1 cellular context compared by ENCODE assay signal in the genomic region with DNA sequence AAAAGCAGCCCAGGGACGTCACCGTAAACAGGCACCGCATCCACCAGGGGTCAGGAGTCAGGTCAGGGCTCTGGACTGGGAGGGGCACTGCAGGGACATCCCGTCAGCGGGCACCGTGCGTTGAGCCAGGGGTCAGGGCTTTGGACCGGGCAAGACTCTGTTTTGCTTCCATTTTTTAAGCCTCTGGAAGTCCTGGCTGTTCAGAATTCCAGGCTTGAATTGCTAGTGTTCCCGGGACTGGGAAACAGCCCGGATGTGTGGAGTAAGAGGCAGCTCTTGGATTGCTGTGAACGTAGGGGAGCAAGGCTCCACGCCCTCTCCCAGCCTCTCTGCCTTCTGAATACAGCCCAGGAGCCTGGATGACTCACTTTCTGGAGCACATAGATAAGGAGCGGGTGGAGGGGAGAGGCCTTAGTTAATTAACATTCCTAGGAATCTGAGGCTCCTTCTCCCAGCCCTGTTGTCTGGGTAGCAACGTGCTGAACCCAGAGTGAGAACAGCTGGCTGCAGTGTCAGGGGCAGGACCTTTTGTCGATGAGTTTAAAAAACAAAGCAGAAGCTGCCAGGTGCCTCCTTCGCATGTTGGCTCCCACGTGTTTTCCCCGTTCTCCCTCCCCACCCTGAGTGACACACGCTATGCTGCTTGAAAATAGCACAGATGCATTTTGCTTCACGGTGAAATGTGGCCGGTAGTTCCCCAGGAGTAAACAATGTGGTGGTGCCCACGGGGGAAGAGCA.
TF ChIP-seq lines count a peak whose summit lies in the region.

No MANE protein-coding gene starts in this region.

TF ChIP-seq in HepG2, 621 proteins besides CTCF, POLR2A, EP300 and RAD21 (continued from another document and continues in another):
- TF ChIP-seq ZBTB34 (CRISPR knock-in tag; IDR thresholded peaks at IDR 0.05) (no peak), GPN1 (CRISPR knock-in tag; IDR thresholded peaks at IDR 0.05; ENCODE audit: borderline replicate concordance) (no peak), MED13 (CRISPR knock-in tag; IDR thresholded peaks at IDR 0.05) (no peak), KAT2B (IDR thresholded peaks at IDR 0.05; ENCODE audit: borderline replicate concordance, low read depth, low read length) (no peak), MTF2 (CRISPR knock-in tag; IDR thresholded peaks at IDR 0.05; ENCODE audit: borderline replicate concordance) (no peak), PRMT3 (CRISPR knock-in tag; IDR thresholded peaks at IDR 0.05; ENCODE audit: borderline replicate concordance, low read depth) (no peak), TEF (CRISPR knock-in tag; IDR thresholded peaks at IDR 0.05) (no peak), HNF4A (CRISPR knock-in tag; IDR thresholded peaks at IDR 0.05) (peak; percentile 78), ZBTB44 (CRISPR knock-in tag; IDR thresholded peaks at IDR 0.05) (no peak), ZNF543 (CRISPR knock-in tag; IDR thresholded peaks at IDR 0.05) (no peak), PHF21A (CRISPR knock-in tag; IDR thresholded peaks at IDR 0.05) (peak; percentile 51), FLYWCH1 (CRISPR knock-in tag; IDR thresholded peaks at IDR 0.05) (no peak), KAT8 (CRISPR knock-in tag; IDR thresholded peaks at IDR 0.05) (peak; percentile 12; the same call in 1 of the 2 replicates), ZNF550 (CRISPR knock-in tag; IDR thresholded peaks at IDR 0.05; ENCODE audit: borderline replicate concordance) (no peak), RCOR2 (CRISPR knock-in tag; IDR thresholded peaks at IDR 0.05) (no peak), ZFP36L1 (CRISPR knock-in tag; IDR thresholded peaks at IDR 0.05) (no peak), HNRNPH1 (optimal IDR thresholded peaks at IDR 0.05; ENCODE audit: low read depth, low read length) (no peak), FOXC1 (CRISPR knock-in tag; IDR thresholded peaks at IDR 0.05; ENCODE audit: borderline replicate concordance) (no peak), HIVEP1 (CRISPR knock-in tag; IDR thresholded peaks at IDR 0.05) (peak; percentile 64; the same call in 1 of the 2 replicates), JUND (CRISPR knock-in tag; IDR thresholded peaks at IDR 0.05) (no peak), YEATS4 (CRISPR knock-in tag; IDR thresholded peaks at IDR 0.05; ENCODE audit: borderline replicate concordance) (no peak), TCF7 (IDR thresholded peaks at IDR 0.05; ENCODE audit: low read depth) (no peak), SMARCE1 (IDR thresholded peaks at IDR 0.05; ENCODE audit: borderline replicate concordance) (no peak), ZMAT5 (CRISPR knock-in tag; IDR thresholded peaks at IDR 0.05; ENCODE audit: borderline replicate concordance, low read depth) (no peak), ZNF569 (CRISPR knock-in tag; IDR thresholded peaks at IDR 0.05; ENCODE audit: borderline replicate concordance) (no peak), THYN1 (CRISPR knock-in tag; IDR thresholded peaks at IDR 0.05; ENCODE audit: borderline replicate concordance, low read depth) (no peak), ATF3 (CRISPR knock-in tag; IDR thresholded peaks at IDR 0.05) (no peak), ZBTB1 (CRISPR knock-in tag; IDR thresholded peaks at IDR 0.05; ENCODE audit: borderline replicate concordance) (no peak), ZNF354B (CRISPR knock-in tag; IDR thresholded peaks at IDR 0.05) (no peak), REXO4 (CRISPR knock-in tag; IDR thresholded peaks at IDR 0.05; ENCODE audit: borderline replicate concordance) (no peak), BRD4 (CRISPR knock-in tag; IDR thresholded peaks at IDR 0.05) (no peak), ZNF329 (CRISPR knock-in tag; IDR thresholded peaks at IDR 0.05; ENCODE audit: low read depth) (no peak), THAP7 (CRISPR knock-in tag; IDR thresholded peaks at IDR 0.05) (0 out of 2 replicates have a peak, but pooled peaks have one; percentile 60), ZNF296 (CRISPR knock-in tag; conservative IDR thresholded peaks at IDR 0.05) (no peak), NR1H2 (CRISPR knock-in tag; IDR thresholded peaks at IDR 0.05; ENCODE audit: borderline replicate concordance, low read depth) (no peak), IRF1 (CRISPR knock-in tag; IDR thresholded peaks at IDR 0.05; ENCODE audit: low read depth) (no peak), SIN3A (IDR thresholded peaks at IDR 0.05; ENCODE audit: borderline replicate concordance, low read depth, low read length) (0 out of 2 replicates have a peak, but pooled peaks have one; percentile 48), PHF8 (CRISPR knock-in tag; IDR thresholded peaks at IDR 0.05) (no peak), ISL2 (CRISPR knock-in tag; IDR thresholded peaks at IDR 0.05) (no peak)
- TF ChIP-seq, protein P1, sequence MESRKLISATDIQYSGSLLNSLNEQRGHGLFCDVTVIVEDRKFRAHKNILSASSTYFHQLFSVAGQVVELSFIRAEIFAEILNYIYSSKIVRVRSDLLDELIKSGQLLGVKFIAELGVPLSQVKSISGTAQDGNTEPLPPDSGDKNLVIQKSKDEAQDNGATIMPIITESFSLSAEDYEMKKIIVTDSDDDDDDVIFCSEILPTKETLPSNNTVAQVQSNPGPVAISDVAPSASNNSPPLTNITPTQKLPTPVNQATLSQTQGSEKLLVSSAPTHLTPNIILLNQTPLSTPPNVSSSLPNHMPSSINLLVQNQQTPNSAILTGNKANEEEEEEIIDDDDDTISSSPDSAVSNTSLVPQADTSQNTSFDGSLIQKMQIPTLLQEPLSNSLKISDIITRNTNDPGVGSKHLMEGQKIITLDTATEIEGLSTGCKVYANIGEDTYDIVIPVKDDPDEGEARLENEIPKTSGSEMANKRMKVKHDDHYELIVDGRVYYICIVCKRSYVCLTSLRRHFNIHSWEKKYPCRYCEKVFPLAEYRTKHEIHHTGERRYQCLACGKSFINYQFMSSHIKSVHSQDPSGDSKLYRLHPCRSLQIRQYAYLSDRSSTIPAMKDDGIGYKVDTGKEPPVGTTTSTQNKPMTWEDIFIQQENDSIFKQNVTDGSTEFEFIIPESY (CRISPR knock-in tag; IDR thresholded peaks at IDR 0.05) = peak; percentile 68; the same call in 1 of the 2 replicates
- TF ChIP-seq, protein P2, sequence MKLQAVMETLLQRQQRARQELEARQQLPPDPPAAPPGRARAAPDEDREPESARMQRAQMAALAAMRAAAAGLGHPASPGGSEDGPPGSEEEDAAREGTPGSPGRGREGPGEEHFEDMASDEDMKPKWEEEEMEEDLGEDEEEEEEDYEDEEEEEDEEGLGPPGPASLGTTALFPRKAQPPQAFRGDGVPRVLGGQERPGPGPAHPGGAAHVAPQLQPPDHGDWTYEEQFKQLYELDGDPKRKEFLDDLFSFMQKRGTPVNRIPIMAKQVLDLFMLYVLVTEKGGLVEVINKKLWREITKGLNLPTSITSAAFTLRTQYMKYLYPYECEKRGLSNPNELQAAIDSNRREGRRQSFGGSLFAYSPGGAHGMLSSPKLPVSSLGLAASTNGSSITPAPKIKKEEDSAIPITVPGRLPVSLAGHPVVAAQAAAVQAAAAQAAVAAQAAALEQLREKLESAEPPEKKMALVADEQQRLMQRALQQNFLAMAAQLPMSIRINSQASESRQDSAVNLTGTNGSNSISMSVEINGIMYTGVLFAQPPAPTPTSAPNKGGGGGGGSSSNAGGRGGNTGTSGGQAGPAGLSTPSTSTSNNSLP (IDR thresholded peaks at IDR 0.05; ENCODE audit: low read depth, low read length) = no peak
- TF ChIP-seq, protein P3, sequence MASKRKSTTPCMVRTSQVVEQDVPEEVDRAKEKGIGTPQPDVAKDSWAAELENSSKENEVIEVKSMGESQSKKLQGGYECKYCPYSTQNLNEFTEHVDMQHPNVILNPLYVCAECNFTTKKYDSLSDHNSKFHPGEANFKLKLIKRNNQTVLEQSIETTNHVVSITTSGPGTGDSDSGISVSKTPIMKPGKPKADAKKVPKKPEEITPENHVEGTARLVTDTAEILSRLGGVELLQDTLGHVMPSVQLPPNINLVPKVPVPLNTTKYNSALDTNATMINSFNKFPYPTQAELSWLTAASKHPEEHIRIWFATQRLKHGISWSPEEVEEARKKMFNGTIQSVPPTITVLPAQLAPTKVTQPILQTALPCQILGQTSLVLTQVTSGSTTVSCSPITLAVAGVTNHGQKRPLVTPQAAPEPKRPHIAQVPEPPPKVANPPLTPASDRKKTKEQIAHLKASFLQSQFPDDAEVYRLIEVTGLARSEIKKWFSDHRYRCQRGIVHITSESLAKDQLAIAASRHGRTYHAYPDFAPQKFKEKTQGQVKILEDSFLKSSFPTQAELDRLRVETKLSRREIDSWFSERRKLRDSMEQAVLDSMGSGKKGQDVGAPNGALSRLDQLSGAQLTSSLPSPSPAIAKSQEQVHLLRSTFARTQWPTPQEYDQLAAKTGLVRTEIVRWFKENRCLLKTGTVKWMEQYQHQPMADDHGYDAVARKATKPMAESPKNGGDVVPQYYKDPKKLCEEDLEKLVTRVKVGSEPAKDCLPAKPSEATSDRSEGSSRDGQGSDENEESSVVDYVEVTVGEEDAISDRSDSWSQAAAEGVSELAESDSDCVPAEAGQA (IDR thresholded peaks at IDR 0.05; ENCODE audit: low read depth) = no peak
- TF ChIP-seq, protein P3 (CRISPR knock-in tag; IDR thresholded peaks at IDR 0.05; ENCODE audit: borderline replicate concordance) = no peak
- TF ChIP-seq, protein P4, sequence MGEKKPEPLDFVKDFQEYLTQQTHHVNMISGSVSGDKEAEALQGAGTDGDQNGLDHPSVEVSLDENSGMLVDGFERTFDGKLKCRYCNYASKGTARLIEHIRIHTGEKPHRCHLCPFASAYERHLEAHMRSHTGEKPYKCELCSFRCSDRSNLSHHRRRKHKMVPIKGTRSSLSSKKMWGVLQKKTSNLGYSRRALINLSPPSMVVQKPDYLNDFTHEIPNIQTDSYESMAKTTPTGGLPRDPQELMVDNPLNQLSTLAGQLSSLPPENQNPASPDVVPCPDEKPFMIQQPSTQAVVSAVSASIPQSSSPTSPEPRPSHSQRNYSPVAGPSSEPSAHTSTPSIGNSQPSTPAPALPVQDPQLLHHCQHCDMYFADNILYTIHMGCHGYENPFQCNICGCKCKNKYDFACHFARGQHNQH (CRISPR knock-in tag; IDR thresholded peaks at IDR 0.05) = 0 out of 2 replicates have a peak, but pooled peaks have one; percentile 31
